Comparison of ENCODE assay signal across 17 cellular contexts in the genomic region with DNA sequence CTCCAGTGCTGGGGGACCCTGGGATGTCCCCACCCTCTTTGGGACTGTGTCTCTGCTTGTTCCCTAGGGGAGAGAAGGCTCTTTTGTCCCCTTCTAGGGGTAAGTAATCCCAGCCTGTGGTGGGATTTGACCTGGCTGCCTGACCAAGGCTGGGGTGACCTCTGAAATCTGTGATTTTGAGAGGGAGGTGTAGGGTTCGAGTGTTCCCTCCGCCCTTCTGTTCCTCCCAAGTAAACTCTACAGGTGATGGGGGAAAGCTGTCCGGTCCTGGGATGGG. TPM values are rescaled to one million over a fixed set of nuclear protein-coding genes. Genes with fewer than 3 reads are reported as not detected.
DNase-seq lines count a peak whose midpoint lies in the region; ATAC-seq and TF ChIP-seq lines count a peak whose summit lies in the region.
"Had no signal": no experiment of that assay in that cellular context is flagged by ENCODE, and none has a peak within 500 bp of the region (broad histone marks: within the 10 kb centered on the region; RNA-seq: fewer than 3 reads in every experiment).

No MANE protein-coding gene starts in this region.

- H3K4me3 Mint-ChIP-seq in T-helper 1 cell treated with Interleukin-12 subunit alpha and Interleukin-12 subunit beta and Interleukin-4 antibody, amounts not matched to agents 30 μg/mL and 1 μg/mL, for 36 hours: peak overlapping the region; percentile 52
- peak overlapping the region; percentile 66 for H3K4me3 Mint-ChIP-seq in activated T-helper 2 cell treated with anti-CD3 and anti-CD28 coated beads, Interferon-gamma antibody, Interleukin-2, Interleukin-4, amounts not matched to agents 10 μg/mL and 5 μg/mL and 100 μg/mL, durations not matched to agents 14 hours and 24 hours and 36 hours (ENCODE audit: low read depth)
- H3K4me3 Mint-ChIP-seq: activated CD8-positive, alpha-beta T cell treated with anti-CD3 and anti-CD28 coated beads, Interleukin-2, amount 10 ng/mL, durations not matched to agents 7 days and 5 days; CD4-positive, alpha-beta T cell had no signal

- H3K36me3 ChIP-seq in kidney epithelial cell (ENCODE audit: control insufficient read depth, insufficient read depth, low read length) (no peaks in the 10 kb centered on the region), stomach (peaks cover 0 to 18% (median 7%) of the 10 kb centered on the region in 4 donors)
- H3K36me3 ChIP-seq: prostate gland had no signal

- H3K27me3 Mint-ChIP-seq in T-helper 1 cell treated with Interleukin-12 subunit alpha and Interleukin-12 subunit beta and Interleukin-4 antibody, amounts not matched to agents 30 μg/mL and 1 μg/mL, for 36 hours (ENCODE audit: low read depth): peaks cover 24% of the 10 kb centered on the region
- no peaks in the 10 kb centered on the region for H3K27me3 Mint-ChIP-seq in activated T-helper 2 cell treated with anti-CD3 and anti-CD28 coated beads, Interferon-gamma antibody, Interleukin-2, Interleukin-4, amounts not matched to agents 10 μg/mL and 5 μg/mL and 100 μg/mL, durations not matched to agents 14 hours and 24 hours and 36 hours (ENCODE audit: low read depth)

- peak overlapping the region; percentile 35 for H3K4me3 ChIP-seq in kidney epithelial cell (ENCODE audit: low read depth, low read length)
- peak overlapping the region; percentile 33 to 73 (median 66) for H3K4me3 ChIP-seq in stomach
- H3K4me3 ChIP-seq: prostate gland had no signal

- peaks cover 2% of the 10 kb centered on the region for H3K36me3 Mint-ChIP-seq in T-helper 1 cell treated with Interleukin-12 subunit alpha and Interleukin-12 subunit beta and Interleukin-4 antibody, amounts not matched to agents 30 μg/mL and 1 μg/mL, for 36 hours (ENCODE audit: low read depth)
- H3K36me3 Mint-ChIP-seq in activated T-helper 2 cell treated with anti-CD3 and anti-CD28 coated beads, Interferon-gamma antibody, Interleukin-2, Interleukin-4, amounts not matched to agents 10 μg/mL and 5 μg/mL and 100 μg/mL, durations not matched to agents 14 hours and 24 hours and 36 hours (ENCODE audit: low read depth): no peaks in the 10 kb centered on the region

- DNase-seq in T-helper 1 cell: no peak
- DNase-seq in activated T-helper 2 cell treated with anti-CD3 and anti-CD28 coated beads, Interferon-gamma antibody, Interleukin-2, Interleukin-4, amounts not matched to agents 10 μg/mL and 5 μg/mL and 100 μg/mL, durations not matched to agents 14 hours and 24 hours and 36 hours (ENCODE audit: low spot score): no peak
- no peak for DNase-seq in kidney epithelial cell (ENCODE audit: low read depth)
- no peak for DNase-seq in stomach
- no peak for DNase-seq in ACHN
- DNase-seq in NCI-H69 (lab: John Stamatoyannopoulos, UW): no peak
- DNase-seq: activated CD8-positive, alpha-beta T cell treated with anti-CD3 and anti-CD28 coated beads, Interleukin-2, amount 10 ng/mL, durations not matched to agents 7 days and 5 days; CD4-positive, alpha-beta T cell; effector CD8-positive, alpha-beta T cell; NCI-H1105 treated with DMSO at 0.1 percent for 48 hours; NK-92 treated with Interleukin-12 subunit alpha and Interleukin-12 subunit beta, amount 100 ng/mL, for 24 hours had no signal

- no peak for TF ChIP-seq POLR2A in stomach (IDR thresholded peaks at IDR 0.05)

- TF ChIP-seq CTCF in kidney epithelial cell (IDR thresholded peaks at IDR 0.05; ENCODE audit: insufficient read depth, low read length, poor library complexity, severe bottlenecking) (no peak), stomach (IDR thresholded peaks at IDR 0.05) (no peak)

- H3K9me3 Mint-ChIP-seq in T-helper 1 cell treated with Interleukin-12 subunit alpha and Interleukin-12 subunit beta and Interleukin-4 antibody, amounts not matched to agents 30 μg/mL and 1 μg/mL, for 36 hours: no peaks in the 10 kb centered on the region
- no peaks in the 10 kb centered on the region for H3K9me3 Mint-ChIP-seq in activated T-helper 2 cell treated with anti-CD3 and anti-CD28 coated beads, Interferon-gamma antibody, Interleukin-2, Interleukin-4, amounts not matched to agents 10 μg/mL and 5 μg/mL and 100 μg/mL, durations not matched to agents 14 hours and 24 hours and 36 hours
- H3K9me3 Mint-ChIP-seq: CD4-positive, alpha-beta T cell; IgD-negative memory B cell had no signal

- H3K27me3 ChIP-seq in kidney epithelial cell (ENCODE audit: control insufficient read depth, insufficient read depth, low read length): no peaks in the 10 kb centered on the region
- peaks cover 0 to 29% (median 5%) of the 10 kb centered on the region in 3 donors for H3K27me3 ChIP-seq in stomach
- H3K27me3 ChIP-seq: foreskin keratinocyte had no signal

- ATAC-seq in GM19395 (IDR thresholded peaks at IDR 0.05; ENCODE audit: unreplicated experiment): no peak
- ATAC-seq: activated CD8-positive, alpha-beta T cell treated with anti-CD3 and anti-CD28 coated beads, Interleukin-2, amount 10 ng/mL, durations not matched to agents 7 days and 5 days had no signal

- no peak for TF ChIP-seq EP300 in stomach (IDR thresholded peaks at IDR 0.05)

- peak overlapping the region; percentile 73 to 88 (median 81) for H3K27ac ChIP-seq in stomach
- H3K27ac ChIP-seq: 22Rv1, foreskin keratinocyte, prostate gland had no signal

- no peak overlapping the region for H3K27ac Mint-ChIP-seq in T-helper 1 cell treated with Interleukin-12 subunit alpha and Interleukin-12 subunit beta and Interleukin-4 antibody, amounts not matched to agents 30 μg/mL and 1 μg/mL, for 36 hours
- no peak overlapping the region for H3K27ac Mint-ChIP-seq in activated T-helper 2 cell treated with anti-CD3 and anti-CD28 coated beads, Interferon-gamma antibody, Interleukin-2, Interleukin-4, amounts not matched to agents 10 μg/mL and 5 μg/mL and 100 μg/mL, durations not matched to agents 14 hours and 24 hours and 36 hours
- H3K27ac Mint-ChIP-seq: activated CD8-positive, alpha-beta T cell treated with anti-CD3 and anti-CD28 coated beads, Interleukin-2, amount 10 ng/mL, durations not matched to agents 7 days and 5 days; CD4-positive, alpha-beta T cell; IgD-negative memory B cell had no signal

- H3K4me1 ChIP-seq in stomach: peaks cover 33 to 86% (median 56%) of the 10 kb centered on the region in 4 donors

- peaks cover 18% of the 10 kb centered on the region for H3K4me1 Mint-ChIP-seq in T-helper 1 cell treated with Interleukin-12 subunit alpha and Interleukin-12 subunit beta and Interleukin-4 antibody, amounts not matched to agents 30 μg/mL and 1 μg/mL, for 36 hours (ENCODE audit: low read depth)
- H3K4me1 Mint-ChIP-seq in activated T-helper 2 cell treated with anti-CD3 and anti-CD28 coated beads, Interferon-gamma antibody, Interleukin-2, Interleukin-4, amounts not matched to agents 10 μg/mL and 5 μg/mL and 100 μg/mL, durations not matched to agents 14 hours and 24 hours and 36 hours (ENCODE audit: low read depth): peaks cover 24% of the 10 kb centered on the region

- in situ Hi-C loops in ACHN (cut with HindIII; ENCODE audit: low pct_ligation_motif_present, low pct_unique_long_range_greater_than_20kb, low sequenced_read_pairs): no loop called here

- intact Hi-C loops in activated T-helper 2 cell treated with anti-CD3 and anti-CD28 coated beads, Interferon-gamma antibody, Interleukin-2, Interleukin-4, amounts not matched to agents 10 μg/mL and 5 μg/mL and 100 μg/mL, durations not matched to agents 14 hours and 24 hours and 36 hours (cut with micrococcal nuclease): no loop called here
- intact Hi-C loops in stomach (cut with DNase I; ENCODE audit: low total_unique reads): loop anchor here (5.0 kb wide), 1 partner anchor 73 kb away; a partner anchor contains a TSS

- WGBS in stomach, 5 donors: 26 to 59% (median 36%) methylated on average over 3 of the region's 3 CpGs

- H3K9me3 ChIP-seq in stomach: no peaks in the 10 kb centered on the region
- H3K9me3 ChIP-seq: prostate gland had no signal

RNA-seq across cellular contexts. Expression of a gene that starts 0.6 kb away (rescaled TPM):
- total RNA-seq in activated T-helper 2 cell treated with anti-CD3 and anti-CD28 coated beads, Interferon-gamma antibody, Interleukin-2, Interleukin-4, amounts not matched to agents 10 μg/mL and 5 μg/mL and 100 μg/mL, durations not matched to agents 14 hours and 24 hours and 36 hours: 1.5 and 1.6 TPM in 2 replicates
- 1.5 and 1.7 TPM in 2 replicates for total RNA-seq in kidney epithelial cell
- total RNA-seq in stomach: 10 to 100 TPM in 3 of 5 donors, 1 to 10 TPM in 2; 2.7 to 24.9 (median 10.4) TPM
- 10 to 100 TPM in 2 of 3 donors, 1 to 10 TPM in 1; 9.7 to 16.3 (median 12.2) TPM for polyA plus RNA-seq in stomach
- total RNA-seq: activated CD8-positive, alpha-beta T cell treated with anti-CD3 and anti-CD28 coated beads, Interleukin-2, amount 10 ng/mL, durations not matched to agents 7 days and 5 days; CD4-positive, alpha-beta T cell had no signal
- polyA plus RNA-seq: IgD-negative memory B cell had no signal
